ENCODE assay signal across 8 cellular contexts in the genomic region with DNA sequence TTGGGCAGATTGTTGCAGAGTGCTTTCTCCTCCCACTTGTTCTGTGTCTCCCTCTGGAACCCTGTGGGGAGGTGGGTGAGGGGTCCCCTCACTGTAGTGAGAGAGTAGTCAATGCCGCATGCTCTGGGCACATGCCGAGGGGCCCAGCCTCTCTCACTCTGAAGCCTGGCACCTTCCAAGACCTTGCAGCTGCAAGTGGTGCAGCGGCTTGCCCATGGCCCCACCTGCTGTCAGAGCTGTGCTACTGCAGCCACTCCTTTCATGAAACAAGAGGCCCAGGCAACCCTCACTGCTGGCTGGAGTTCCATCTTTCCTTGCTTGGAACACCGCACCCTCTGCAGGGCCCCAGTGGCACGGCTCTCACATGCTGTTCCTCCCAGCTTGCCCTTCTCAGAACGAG. TPM values are rescaled to one million over a fixed set of nuclear protein-coding genes. Genes with fewer than 3 reads are reported as not detected.
A peak's percentile ranks its signal among the peaks of the same experiment; 100 is the strongest.
DNase-seq lines count a peak whose midpoint lies in the region; ATAC-seq and TF ChIP-seq lines count a peak whose summit lies in the region.

No MANE protein-coding gene starts in this region.

- no peaks in the 10 kb centered on the region for H3K36me3 ChIP-seq in CD8-positive, alpha-beta memory T cell (ENCODE audit: insufficient read depth, low read length)

- no peaks in the 10 kb centered on the region for H3K9me3 Mint-ChIP-seq in CD8-positive, alpha-beta memory T cell
- no peaks in the 10 kb centered on the region for H3K9me3 Mint-ChIP-seq in mesothelial cell of epicardium

- peaks cover 7% of the 10 kb centered on the region for H3K4me1 ChIP-seq in CD8-positive, alpha-beta memory T cell (ENCODE audit: insufficient read depth, low read length)

- H3K27me3 Mint-ChIP-seq in CD8-positive, alpha-beta memory T cell = peaks cover 3 to 4% of the 10 kb centered on the region in 2 donors
- no peaks in the 10 kb centered on the region for H3K27me3 Mint-ChIP-seq in mesothelial cell of epicardium (ENCODE audit: low read depth)

- H3K27ac ChIP-seq in CD8-positive, alpha-beta memory T cell (ENCODE audit: low read depth, low read length) = no peak overlapping the region

- TF ChIP-seq CTCF in LNCaP clone FGC (IDR thresholded peaks at IDR 0.05; ENCODE audit: control insufficient read depth, extremely low read depth, insufficient read depth) = peak; percentile 92
- peak; percentile 76 for TF ChIP-seq CTCF in mesothelial cell of epicardium (IDR thresholded peaks at IDR 0.05; ENCODE audit: unreplicated experiment)

- ATAC-seq in GM18498 (IDR thresholded peaks at IDR 0.05; ENCODE audit: unreplicated experiment) = no peak

- no peaks in the 10 kb centered on the region for H3K36me3 Mint-ChIP-seq in CD8-positive, alpha-beta memory T cell
- no peaks in the 10 kb centered on the region for H3K36me3 Mint-ChIP-seq in mesothelial cell of epicardium

- no peak overlapping the region for H3K4me3 Mint-ChIP-seq in CD8-positive, alpha-beta memory T cell
- H3K4me3 Mint-ChIP-seq in mesothelial cell of epicardium = no peak overlapping the region

- CTCF ChIA-PET in CD8-positive, alpha-beta memory T cell (lab: Charles Lee) = interaction anchor here (2.1 kb wide), 1 partner anchor 34 kb away, joined by 5 read pairs; no protein-coding TSS in a partner anchor

- peaks cover 2 to 18% (median 3%) of the 10 kb centered on the region in 3 donors for H3K4me1 Mint-ChIP-seq in CD8-positive, alpha-beta memory T cell
- peaks cover 1% of the 10 kb centered on the region for H3K4me1 Mint-ChIP-seq in mesothelial cell of epicardium

- H3K27me3 ChIP-seq in CD8-positive, alpha-beta memory T cell (ENCODE audit: insufficient read depth, low read length, poor library complexity, severe bottlenecking) = no peaks in the 10 kb centered on the region

- POLR2A ChIA-PET in CD8-positive, alpha-beta memory T cell (lab: Charles Lee) = no interaction called here

- no peaks in the 10 kb centered on the region for H3K9me3 ChIP-seq in CD8-positive, alpha-beta memory T cell (ENCODE audit: low read length)

- H3K4me3 ChIP-seq in CD8-positive, alpha-beta memory T cell (ENCODE audit: low read length) = no peak overlapping the region
- no peak overlapping the region for H3K4me3 ChIP-seq in LNCaP clone FGC (ENCODE audit: low read depth, low read length)

- DNase-seq in CD8-positive, alpha-beta memory T cell = peak; percentile 12 to 74 (median 54)
- DNase-seq in LNCaP clone FGC (ENCODE audit: low read depth) = peak; percentile 41
- peak; percentile 69 to 74 for DNase-seq in activated CD4-positive, alpha-beta T cell treated with anti-CD3 and anti-CD28 coated beads, Interleukin-2, amount 50 U/mL, for 48 hours
- DNase-seq in effector CD8-positive, alpha-beta T cell (lab: John Stamatoyannopoulos, UW) = peak; percentile 63
- peak in 1 of 2 experiments; percentile 78 for DNase-seq in mesothelial cell of epicardium (ENCODE audit: low spot score in 2 of 2, unreplicated experiment in 2 of 2)
- DNase-seq in stimulated activated CD8-positive, alpha-beta memory T cell treated with anti-CD3 and anti-CD28 coated beads, Interleukin-15, amount 100 ng/mL, for 48 hours (ENCODE audit: low read depth in 2 of 2) = peak; percentile 15 to 35
- no peak for DNase-seq in RKO (ENCODE audit: low spot score)

- no peak overlapping the region for H3K27ac Mint-ChIP-seq in CD8-positive, alpha-beta memory T cell
- H3K27ac Mint-ChIP-seq in mesothelial cell of epicardium = no peak overlapping the region

RNA-seq across cellular contexts. Expression of gene COL6A1, which starts 58.4 kb away (rescaled TPM):
- 10 to 100 TPM; 12.1 to 13.1 TPM for total RNA-seq in CD8-positive, alpha-beta memory T cell
- 1.6 TPM for polyA plus RNA-seq in CD8-positive, alpha-beta memory T cell
- total RNA-seq in mesothelial cell of epicardium = 539 to 636 TPM (median 611 TPM) in 3 replicates

Comparison
In these comparisons a context has a peak if more than half of its experiments do, and no peak if none do; other contexts are left out.
1. RNA of gene COL6A1, which starts 58.4 kb away (total RNA-seq): 539 to 636 TPM in mesothelial cell of epicardium; 12.1 to 13.1 TPM in CD8-positive, alpha-beta memory T cell; every median in the first group is over 10 times any median in the second.